10 cellular contexts compared by ENCODE assay signal in the genomic region with DNA sequence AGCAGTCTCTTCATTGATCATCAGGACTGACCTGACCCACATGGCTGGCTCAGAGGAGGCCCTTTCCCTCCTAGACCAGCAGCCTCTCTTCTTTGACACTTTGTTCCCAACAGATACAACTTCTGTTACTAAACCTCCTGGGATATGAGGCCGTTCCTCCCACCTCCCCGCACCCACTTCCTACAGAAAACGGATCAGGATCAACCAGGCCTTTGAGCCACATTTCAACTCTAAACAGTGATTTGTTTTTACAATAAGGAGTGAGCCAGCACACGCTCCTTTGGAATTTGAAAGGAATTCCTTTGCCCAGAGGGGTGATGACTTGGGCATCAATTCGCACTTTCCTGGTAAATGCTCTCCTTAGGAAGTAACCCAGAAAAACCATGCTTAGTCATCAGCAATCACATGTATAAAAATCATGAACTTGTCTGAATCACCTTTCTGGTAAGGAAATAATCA.
DNase-seq lines count a peak whose midpoint lies in the region; ATAC-seq lines count a peak whose summit lies in the region.
"Had no signal": no experiment of that assay in that cellular context is flagged by ENCODE, and none has a peak within 500 bp of the region (broad histone marks: within the 10 kb centered on the region; RNA-seq: fewer than 3 reads in every experiment).

No MANE protein-coding gene starts in this region.

- ATAC-seq in GM21723 (IDR thresholded peaks at IDR 0.05; ENCODE audit: unreplicated experiment) (no peak), GM21390 (IDR thresholded peaks at IDR 0.05; ENCODE audit: unreplicated experiment) (no peak)
- ATAC-seq: left ventricle myocardium superior had no signal

- DNase-seq in A172 (ENCODE audit: low spot score) (peak; percentile 98), HS-5 (ENCODE audit: low read depth) (peak; percentile 98), brain pericyte (ENCODE audit: low read depth, low spot score) (peak; percentile 24), iris pigment epithelial cell (ENCODE audit: low read depth) (peak; percentile 92), hippocampal formation (lab: John Stamatoyannopoulos, UW) (no peak)
- no peak for DNase-seq in activated CD4-positive, alpha-beta T cell treated with anti-CD3 and anti-CD28 coated beads, Interleukin-2, amount 50 U/mL, for 1 hour
- DNase-seq: left ventricle myocardium superior, tibial artery had no signal

Comparison
In these comparisons a context has a peak if more than half of its experiments do, and no peak if none do; other contexts are left out.
1. DNase-seq: peak in A172 (single experiment), HS-5 (single experiment), brain pericyte (single experiment) and iris pigment epithelial cell (single experiment); none in activated CD4-positive, alpha-beta T cell treated with anti-CD3 and anti-CD28 coated beads, Interleukin-2, amount 50 U/mL, for 1 hour (single experiment) and hippocampal formation (0 of 2).